Comparison of ENCODE assay signal across 9 cellular contexts in genomic region chr11:118002541-118003019, GRCh38. TPM values are rescaled to one million over a fixed set of nuclear protein-coding genes. Genes with fewer than 3 reads are reported as not detected.
DNase-seq lines count a peak whose midpoint lies in the region; ATAC-seq, FAIRE-seq and TF ChIP-seq lines count a peak whose summit lies in the region.
"Had no signal": no experiment of that assay in that cellular context is flagged by ENCODE, and none has a peak within 500 bp of the region (broad histone marks: within the 10 kb centered on the region; RNA-seq: fewer than 3 reads in every experiment).

No MANE protein-coding gene starts in this region.

- H3K27me3 Mint-ChIP-seq in dendritic cell treated with granulocyte-macrophage colony-stimulating factor and Interleukin-4, amounts not matched to agents 40 ng/mL and 50 ng/mL, for 4 days, result no peaks in the 10 kb centered on the region

- ATAC-seq in GM19397 (IDR thresholded peaks at IDR 0.05; ENCODE audit: unreplicated experiment), result no peak
- no peak for ATAC-seq in HG02763 (IDR thresholded peaks at IDR 0.05; ENCODE audit: unreplicated experiment)

- WGBS in ovary, 3 donors, result 6 to 12% (median 8%) methylated on average over 6 of the region's 6 CpGs

- intact Hi-C loops in dendritic cell treated with granulocyte-macrophage colony-stimulating factor and Interleukin-4, amounts not matched to agents 40 ng/mL and 50 ng/mL, for 4 days (cut with micrococcal nuclease), result loop anchor here (1.0 to 5.0 kb wide), 3 partner anchors 10 to 50 kb away; no protein-coding TSS in a partner anchor
- intact Hi-C loops in ovary (cut with DNase I), result no loop called here

- no peak for FAIRE-seq in frontal cortex (lab: Jason Lieb, UNC)
- FAIRE-seq: G401.6 had no signal

- peak overlapping the region in 2 of 10 experiments; percentile 25 to 46; a peak in 3 of 20 replicates for H3K4me3 ChIP-seq in BLaER1 treated with 17β-estradiol and CSF1 and Interleukin-3, amounts not matched to agents 10 nM and 100 nM
- H3K4me3 ChIP-seq in ovary, result no peak overlapping the region

- H3K4me2 ChIP-seq in BLaER1 treated with 17β-estradiol and CSF1 and Interleukin-3, amounts not matched to agents 10 nM and 100 nM, result peak overlapping the region; percentile 64 to 100 (median 86)

- no peaks in the 10 kb centered on the region for H3K27me3 ChIP-seq in BLaER1 treated with 17β-estradiol and CSF1 and Interleukin-3, amounts not matched to agents 10 nM and 100 nM
- H3K27me3 ChIP-seq in ovary, result no peaks in the 10 kb centered on the region

- peaks cover 0 to 40% (median 0%) of the 10 kb centered on the region in 11 experiments; a peak in 6 of 22 replicates for H3K36me3 ChIP-seq in BLaER1 treated with 17β-estradiol and CSF1 and Interleukin-3, amounts not matched to agents 10 nM and 100 nM
- no peaks in the 10 kb centered on the region for H3K36me3 ChIP-seq in ovary

- H3K27ac Mint-ChIP-seq in dendritic cell treated with granulocyte-macrophage colony-stimulating factor and Interleukin-4, amounts not matched to agents 40 ng/mL and 50 ng/mL, for 4 days, result peak overlapping the region; percentile 92

- peaks cover 0 to 34% (median 0%) of the 10 kb centered on the region in 11 experiments; a peak in 2 of 22 replicates for H4K20me1 ChIP-seq in BLaER1 treated with 17β-estradiol and CSF1 and Interleukin-3, amounts not matched to agents 10 nM and 100 nM

- peaks cover 33 to 100% (median 53%) of the 10 kb centered on the region in 10 experiments for H3K4me1 ChIP-seq in BLaER1 treated with 17β-estradiol and CSF1 and Interleukin-3, amounts not matched to agents 10 nM and 100 nM
- H3K4me1 ChIP-seq in ovary (ENCODE audit: insufficient read depth), result peaks cover 3% of the 10 kb centered on the region

- no peak for TF ChIP-seq POLR2A in ovary (IDR thresholded peaks at IDR 0.05)

- H3K9me3 ChIP-seq in BLaER1 treated with 17β-estradiol and CSF1 and Interleukin-3, amounts not matched to agents 10 nM and 100 nM (replicated peaks in 1 of 11), result peaks cover 0 to 9% (median 4%) of the 10 kb centered on the region in 11 experiments; a peak in 9 of 22 replicates
- H3K9me3 ChIP-seq in ovary, result no peaks in the 10 kb centered on the region

- H3K9me3 Mint-ChIP-seq in dendritic cell treated with granulocyte-macrophage colony-stimulating factor and Interleukin-4, amounts not matched to agents 40 ng/mL and 50 ng/mL, for 4 days, result peaks cover 7% of the 10 kb centered on the region

- H3K27ac ChIP-seq in BLaER1 treated with 17β-estradiol and CSF1 and Interleukin-3, amounts not matched to agents 10 nM and 100 nM, result peak overlapping the region in 10 of 11 experiments; percentile 53 to 91 (median 78); a peak in 20 of 22 replicates
- H3K27ac ChIP-seq in ovary, result no peak overlapping the region

- TF ChIP-seq CTCF in ovary (IDR thresholded peaks at IDR 0.05), result no peak

- H3K4me3 Mint-ChIP-seq in dendritic cell treated with granulocyte-macrophage colony-stimulating factor and Interleukin-4, amounts not matched to agents 40 ng/mL and 50 ng/mL, for 4 days, result no peak overlapping the region

- peak; percentile 11 for DNase-seq in RPMI7951 (ENCODE audit: low read depth)
- DNase-seq in ovary, result peak; percentile 22 to 67 (median 57)
- DNase-seq in NCI-H1694 (lab: John Stamatoyannopoulos, UW), result no peak
- DNase-seq in frontal cortex (ENCODE audit: low spot score in 2 of 2), result no peak

- H3K9ac ChIP-seq in BLaER1 treated with 17β-estradiol and CSF1 and Interleukin-3, amounts not matched to agents 10 nM and 100 nM, result peak overlapping the region in 8 of 11 experiments; percentile 9 to 74 (median 68); a peak in 14 of 22 replicates

- no peak for TF ChIP-seq EP300 in ovary (IDR thresholded peaks at IDR 0.05)

- H3K36me3 Mint-ChIP-seq in dendritic cell treated with granulocyte-macrophage colony-stimulating factor and Interleukin-4, amounts not matched to agents 40 ng/mL and 50 ng/mL, for 4 days (ENCODE audit: low read depth), result peaks cover 48% of the 10 kb centered on the region

- H3K4me1 Mint-ChIP-seq in dendritic cell treated with granulocyte-macrophage colony-stimulating factor and Interleukin-4, amounts not matched to agents 40 ng/mL and 50 ng/mL, for 4 days (ENCODE audit: low read depth), result peaks cover 97% of the 10 kb centered on the region

RNA-seq across cellular contexts. Expression of gene IL10RA, which starts 16.4 kb away (rescaled TPM):
- total RNA-seq in RPMI7951 (2014; rRNA removed; shearing (Covaris generic)), result 0.12 TPM in 1 of 2 replicates, not detected in the other
- total RNA-seq in ovary (10 to 100 TPM in 1 of 7 donors, 1 to 10 TPM in 6; 2.0 to 13.7 (median 6.7) TPM), frontal cortex (2.0 TPM)
- 10 to 100 TPM in 1 of 2 donors, 1 to 10 TPM in 1; 2.6 to 14.1 TPM for polyA plus RNA-seq in ovary

Comparison
In these comparisons a context has a peak if more than half of its experiments do, and no peak if none do; other contexts are left out.
1. H3K27ac ChIP-seq: peak in BLaER1 treated with 17β-estradiol and CSF1 and Interleukin-3, amounts not matched to agents 10 nM and 100 nM (10 of 11); none in ovary (0 of 2).
2. DNase-seq: peak in RPMI7951 (single experiment) and ovary (5 of 5); none in NCI-H1694 (single experiment) and frontal cortex (0 of 2).